1 cellular context compared by ENCODE assay signal in genomic region chr19:41708481-41708880, GRCh38.
TF ChIP-seq lines count a peak whose summit lies in the region.

Gene CEACAM5 (plus strand): TSS chr19:41708626. CDS start chr19:41708732, 106 bp downstream.

TF ChIP-seq in WTC11, 78 proteins besides CTCF, POLR2A, EP300 and RAD21 (continued from another document):
- TF ChIP-seq E2F5 (CRISPR knock-in tag; IDR thresholded peaks at IDR 0.05), result no peak
